24 cellular contexts compared by ENCODE assay signal in the genomic region with DNA sequence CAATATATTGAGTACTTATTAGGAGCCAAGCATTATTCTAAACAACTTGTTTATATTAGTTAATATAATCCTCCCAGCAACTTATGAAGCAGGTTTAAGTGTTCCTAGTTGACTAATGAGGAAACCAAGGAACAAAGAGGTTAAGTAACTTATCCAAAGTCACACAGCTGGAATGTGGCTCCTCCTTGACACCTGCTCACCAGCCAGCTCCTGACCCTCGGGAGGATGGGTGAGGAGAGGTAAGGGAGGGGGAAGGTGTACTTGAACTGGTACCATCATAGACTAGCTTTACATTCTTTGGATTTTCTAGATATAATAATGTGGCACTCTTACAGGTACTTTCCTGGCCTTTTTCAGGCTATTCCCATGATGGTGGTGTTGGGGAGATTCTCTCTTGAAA. TPM values are rescaled to one million over a fixed set of nuclear protein-coding genes. Genes with fewer than 3 reads are reported as not detected.
DNase-seq lines count a peak whose midpoint lies in the region; FAIRE-seq and TF ChIP-seq lines count a peak whose summit lies in the region.
"Had no signal": no experiment of that assay in that cellular context is flagged by ENCODE, and none has a peak within 500 bp of the region (broad histone marks: within the 10 kb centered on the region; RNA-seq: fewer than 3 reads in every experiment).

No MANE protein-coding gene starts in this region.

- intact Hi-C loops in OCI-LY7 (cut with micrococcal nuclease; ENCODE audit: unreplicated experiment): no loop called here

- TF ChIP-seq CTCF in bronchial epithelial cell (IDR thresholded peaks at IDR 0.05; ENCODE audit: insufficient read depth, low read length, severe bottlenecking) (no peak), epithelial cell of esophagus (IDR thresholded peaks at IDR 0.05; ENCODE audit: insufficient read depth, low read depth, low read length, missing control alignments) (no peak), OCI-LY7 (conservative IDR thresholded peaks at IDR 0.05; ENCODE audit: low read length) (no peak)

- no peak for FAIRE-seq in bronchial epithelial cell (lab: Jason Lieb, UNC)
- FAIRE-seq: A549, D721Med, GM12878, GM12892, GM18507, GM19239 had no signal

- H3K36me3 ChIP-seq in bronchial epithelial cell (ENCODE audit: control insufficient read depth, insufficient read depth, low read length): no peaks in the 10 kb centered on the region
- no peaks in the 10 kb centered on the region for H3K36me3 ChIP-seq in Karpas-422 (ENCODE audit: insufficient read depth, low read length)
- no peaks in the 10 kb centered on the region for H3K36me3 ChIP-seq in OCI-LY7 (ENCODE audit: insufficient read depth, low read length)
- H3K36me3 ChIP-seq: BLaER1 treated with 17β-estradiol and CSF1 and Interleukin-3, amounts not matched to agents 10 nM and 100 nM had no signal

- H2AFZ ChIP-seq in Karpas-422 (ENCODE audit: low read length) (no peak overlapping the region), OCI-LY7 (ENCODE audit: low read length) (no peak overlapping the region)

- H3K4me1 ChIP-seq in Karpas-422 (ENCODE audit: low read length) (no peaks in the 10 kb centered on the region), OCI-LY7 (ENCODE audit: insufficient read depth, low read length, poor library complexity, severe bottlenecking) (no peaks in the 10 kb centered on the region)

- no TSS peak for BruUV-seq in OCI-LY7 (replicated peaks; lab: Mats Ljungman, UMichigan)

- H3K27me3 ChIP-seq in bronchial epithelial cell (ENCODE audit: control insufficient read depth, insufficient read depth, low read length): no peaks in the 10 kb centered on the region
- no peaks in the 10 kb centered on the region for H3K27me3 ChIP-seq in Karpas-422 (ENCODE audit: low read length)
- H3K27me3 ChIP-seq: BLaER1 treated with 17β-estradiol and CSF1 and Interleukin-3, amounts not matched to agents 10 nM and 100 nM had no signal

- in situ Hi-C loops in G401 (cut with HindIII; ENCODE audit: low sequenced_read_pairs): no loop called here

- H3K4me3 ChIP-seq in bronchial epithelial cell (ENCODE audit: low read depth, low read length) (no peak overlapping the region), epithelial cell of esophagus (ENCODE audit: low read length) (no peak overlapping the region), Karpas-422 (ENCODE audit: low read length) (no peak overlapping the region), OCI-LY7 (ENCODE audit: low read depth, low read length, poor library complexity, severe bottlenecking) (no peak overlapping the region)
- H3K4me3 ChIP-seq: A549; BLaER1 treated with 17β-estradiol and CSF1 and Interleukin-3, amounts not matched to agents 10 nM and 100 nM; GM12878 had no signal

- H3K4me2 ChIP-seq in Karpas-422 (ENCODE audit: low read depth, low read length, poor library complexity, severe bottlenecking) (no peak overlapping the region), OCI-LY7 (ENCODE audit: low read length) (no peak overlapping the region)
- H3K4me2 ChIP-seq: A549; BLaER1 treated with 17β-estradiol and CSF1 and Interleukin-3, amounts not matched to agents 10 nM and 100 nM had no signal

- H3K27ac ChIP-seq in Karpas-422 (ENCODE audit: low read length) (no peak overlapping the region), OCI-LY7 (ENCODE audit: low read depth, low read length, poor library complexity, severe bottlenecking) (no peak overlapping the region)
- H3K27ac ChIP-seq: 22Rv1; A549; BLaER1 treated with 17β-estradiol and CSF1 and Interleukin-3, amounts not matched to agents 10 nM and 100 nM; C4-2B had no signal

- H3K9me2 ChIP-seq in Karpas-422 (replicated peaks; ENCODE audit: insufficient read depth, low read length) (no peaks in the 10 kb centered on the region), OCI-LY7 (ENCODE audit: insufficient read depth, low read length) (no peaks in the 10 kb centered on the region)

- POLR2A ChIA-PET in OCI-LY7 (lab: Charles Lee): interaction anchor here (1.3 kb wide), 1 partner anchor 15 kb away, joined by 3 read pairs; no protein-coding TSS in a partner anchor

- H3K9ac ChIP-seq in Karpas-422 (ENCODE audit: low read length): no peak overlapping the region
- H3K9ac ChIP-seq: BLaER1 treated with 17β-estradiol and CSF1 and Interleukin-3, amounts not matched to agents 10 nM and 100 nM had no signal

- no peaks in the 10 kb centered on the region for H4K20me1 ChIP-seq in Karpas-422 (ENCODE audit: insufficient read depth, low read depth, low read length)
- no peaks in the 10 kb centered on the region for H4K20me1 ChIP-seq in OCI-LY7 (ENCODE audit: insufficient read depth, low read length)
- H4K20me1 ChIP-seq: BLaER1 treated with 17β-estradiol and CSF1 and Interleukin-3, amounts not matched to agents 10 nM and 100 nM had no signal

- DNase-seq in bronchial epithelial cell (ENCODE audit: low read depth) (peak; percentile 25), epithelial cell of esophagus (ENCODE audit: low read depth) (peak; percentile 39), kidney tubule cell (ENCODE audit: low spot score) (peak; percentile 34), Karpas-422 (no peak), OCI-LY7 (ENCODE audit: low spot score) (no peak), G401 (ENCODE audit: low spot score) (no peak)
- DNase-seq: AML-193; Caco-2; Calu3; CD4-positive, alpha-beta T cell; CD8-positive, alpha-beta T cell; DMS79 treated with DMSO at 0.1 percent for 48 hours; GDM1 had no signal

- CTCF ChIA-PET in OCI-LY7 (lab: Charles Lee; ENCODE audit: unreplicated experiment): no interaction called here

- no peaks in the 10 kb centered on the region for H3K9me3 ChIP-seq in Karpas-422 (ENCODE audit: low read length)
- no peaks in the 10 kb centered on the region for H3K9me3 ChIP-seq in OCI-LY7 (ENCODE audit: low read length)
- H3K9me3 ChIP-seq: A549; BLaER1 treated with 17β-estradiol and CSF1 and Interleukin-3, amounts not matched to agents 10 nM and 100 nM; Caco-2 had no signal

- no peaks in the 10 kb centered on the region for H3K79me2 ChIP-seq in Karpas-422 (ENCODE audit: low read length)
- no peaks in the 10 kb centered on the region for H3K79me2 ChIP-seq in OCI-LY7 (ENCODE audit: insufficient read depth, low read depth, low read length)

RNA-seq across cellular contexts. Expression of a gene that starts 50.7 kb away (rescaled TPM):
- total RNA-seq in bronchial epithelial cell: 0.26 TPM in 1 of 2 replicates, not detected in the other
- not detected in 2 replicates for total RNA-seq in Karpas-422 (2014; rRNA removed; shearing (Covaris generic); ENCODE audit: low replicate concordance)
- total RNA-seq in OCI-LY7 (2014; rRNA removed; shearing (Covaris generic)): not detected in 2 replicates
- not detected in 2 replicates for total RNA-seq in OCI-LY7 (2022)
- total RNA-seq in G401 (2014; rRNA removed; shearing (Covaris generic)): not detected in 2 replicates
- total RNA-seq: A172; B cell; CD4-positive, alpha-beta T cell; CD8-positive, alpha-beta T cell had no signal

Comparison
In these comparisons a context has a peak if more than half of its experiments do, and no peak if none do; other contexts are left out.
1. DNase-seq: peak in bronchial epithelial cell (single experiment), epithelial cell of esophagus (single experiment) and kidney tubule cell (single experiment); none in Karpas-422 (single experiment), OCI-LY7 (single experiment) and G401 (single experiment).